Comparison of ENCODE assay signal across 28 cellular contexts in the genomic region with DNA sequence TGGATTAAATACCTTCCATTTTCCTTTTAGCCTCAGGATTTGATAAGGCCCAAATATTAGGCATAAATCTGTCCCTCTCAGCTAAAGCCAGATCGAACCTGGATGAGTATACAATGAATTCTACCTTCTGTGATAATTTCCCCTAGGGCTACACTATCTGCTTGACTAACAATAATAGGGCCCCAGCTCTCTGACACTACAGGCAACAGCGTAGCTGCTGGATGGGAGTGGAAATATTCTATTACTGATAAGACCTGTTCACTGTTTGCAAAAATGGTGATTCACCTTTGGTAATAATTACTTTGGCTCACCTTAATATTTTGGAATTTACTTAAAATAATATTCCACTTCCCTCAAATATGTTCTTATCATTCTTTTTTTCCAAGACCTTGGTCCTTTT.
"Had no signal": no experiment of that assay in that cellular context is flagged by ENCODE, and none has a peak within 500 bp of the region (broad histone marks: within the 10 kb centered on the region; RNA-seq: fewer than 3 reads in every experiment).

No MANE protein-coding gene starts in this region.

- FAIRE-seq: small intestine, urothelium cell line had no signal

- H3K9me3 ChIP-seq: ovary, psoas muscle, right lobe of liver, sigmoid colon, stomach, thoracic aorta, thyroid gland, tibial nerve, upper lobe of left lung, vagina had no signal

- H3K4me1 ChIP-seq: parathyroid adenoma, psoas muscle, right lobe of liver, sigmoid colon, thyroid gland, tibial nerve, upper lobe of left lung, vagina had no signal

- H3K36me3 ChIP-seq: neural progenitor cell, ovary, right lobe of liver, sigmoid colon, stomach, thoracic aorta, thyroid gland, tibial nerve, upper lobe of left lung, vagina had no signal

- H3K27ac ChIP-seq: neural progenitor cell, ovary, parathyroid adenoma, psoas muscle, right lobe of liver, sigmoid colon, thoracic aorta, thyroid gland, tibial nerve, upper lobe of left lung, vagina had no signal

- H3K4me1 Mint-ChIP-seq: nephron; stimulated activated effector memory CD8-positive, alpha-beta T cell treated with anti-CD3 and anti-CD28 coated beads, Interleukin-12 subunit alpha, Interleukin-12 subunit beta, amount 100 ng/mL, for 72 hours; stimulated activated naive B cell treated with anti-CD40 and anti-IgM and Interleukin-4, amounts not matched to agents 10 μg/mL and 1 μg/mL and 100 μg/mL, for 72 hours had no signal

- H3K27me3 Mint-ChIP-seq: progenitor cell of endocrine pancreas; stimulated activated naive B cell treated with anti-CD40 and anti-IgM and Interleukin-4, amounts not matched to agents 10 μg/mL and 1 μg/mL and 100 μg/mL, for 72 hours; stimulated activated naive CD8-positive, alpha-beta T cell treated with anti-CD3 and anti-CD28 coated beads, Interleukin-15, Interleukin-2, amounts not matched to agents 100 ng/mL and 50 ng/mL, for 24 hours had no signal

- H3K4me3 ChIP-seq: neural progenitor cell, ovary, psoas muscle, right lobe of liver, sigmoid colon, stomach, thoracic aorta, thyroid gland, tibial nerve, upper lobe of left lung, vagina had no signal

- DNase-seq: occipital lobe; ovary; posterior cingulate gyrus; psoas muscle; right cardiac atrium; right lobe of liver; sigmoid colon; small intestine; stimulated activated CD4-positive, alpha-beta T cell treated with anti-CD3 and anti-CD28 coated beads, Interleukin-15, amount 100 ng/mL, for 24 hours; stimulated activated CD4-positive, alpha-beta T cell treated with anti-CD3 and anti-CD28 coated beads, Interleukin-2, amount 100 ng/mL, for 24 hours; stimulated activated CD4-positive, alpha-beta T cell treated with anti-CD3 and anti-CD28 coated beads, Interleukin-2, amount 100 ng/mL, for 48 hours; stimulated activated CD4-positive, alpha-beta T cell treated with anti-CD3 and anti-CD28 coated beads, Interleukin-4, amount 100 ng/mL, for 24 hours; stimulated activated naive B cell treated with anti-CD40 and anti-IgM and Interleukin-4, amounts not matched to agents 10 μg/mL and 1 μg/mL and 100 μg/mL, for 72 hours; stimulated activated naive CD4-positive, alpha-beta T cell treated with Interleukin-2 at 50 U/mL for 16 hours; stomach; thyroid gland; trophoblast cell; upper lobe of left lung had no signal

- H3K4me3 Mint-ChIP-seq: nephron; neural progenitor cell; stimulated activated effector memory CD8-positive, alpha-beta T cell treated with anti-CD3 and anti-CD28 coated beads, Interleukin-12 subunit alpha, Interleukin-12 subunit beta, amount 100 ng/mL, for 72 hours; stimulated activated naive B cell treated with anti-CD40 and anti-IgM and Interleukin-4, amounts not matched to agents 10 μg/mL and 1 μg/mL and 100 μg/mL, for 72 hours; stimulated activated naive CD8-positive, alpha-beta T cell treated with anti-CD3 and anti-CD28 coated beads, Interleukin-15, Interleukin-2, amounts not matched to agents 100 ng/mL and 50 ng/mL, for 24 hours had no signal

- ATAC-seq: psoas muscle; right cardiac atrium; right lobe of liver; stimulated activated effector memory CD8-positive, alpha-beta T cell treated with anti-CD3 and anti-CD28 coated beads, Interleukin-12 subunit alpha, Interleukin-12 subunit beta, amount 100 ng/mL, for 72 hours; stimulated activated naive B cell treated with anti-CD40 and anti-IgM and Interleukin-4, amounts not matched to agents 10 μg/mL and 1 μg/mL and 100 μg/mL, for 72 hours had no signal

- H3K27ac Mint-ChIP-seq: nephron; neural progenitor cell; progenitor cell of endocrine pancreas; stimulated activated effector memory CD8-positive, alpha-beta T cell treated with anti-CD3 and anti-CD28 coated beads, Interleukin-12 subunit alpha, Interleukin-12 subunit beta, amount 100 ng/mL, for 72 hours; stimulated activated naive B cell treated with anti-CD40 and anti-IgM and Interleukin-4, amounts not matched to agents 10 μg/mL and 1 μg/mL and 100 μg/mL, for 72 hours; stimulated activated naive CD8-positive, alpha-beta T cell treated with anti-CD3 and anti-CD28 coated beads, Interleukin-15, Interleukin-2, amounts not matched to agents 100 ng/mL and 50 ng/mL, for 24 hours had no signal

- H3K27me3 ChIP-seq: neural progenitor cell, ovary, right lobe of liver, sigmoid colon, stomach, thyroid gland, tibial nerve, upper lobe of left lung, vagina had no signal

- H3K36me3 Mint-ChIP-seq: stimulated activated effector memory CD8-positive, alpha-beta T cell treated with anti-CD3 and anti-CD28 coated beads, Interleukin-12 subunit alpha, Interleukin-12 subunit beta, amount 100 ng/mL, for 72 hours; stimulated activated naive B cell treated with anti-CD40 and anti-IgM and Interleukin-4, amounts not matched to agents 10 μg/mL and 1 μg/mL and 100 μg/mL, for 72 hours had no signal
